In genomic region chr11:12693075-12693473, GRCh38 we compare ENCODE assay signal across 9 cellular contexts. TPM values are rescaled to one million over a fixed set of nuclear protein-coding genes. Genes with fewer than 3 reads are reported as not detected.
DNase-seq lines count a peak whose midpoint lies in the region; TF ChIP-seq lines count a peak whose summit lies in the region.
"Had no signal": no experiment of that assay in that cellular context is flagged by ENCODE, and none has a peak within 500 bp of the region (broad histone marks: within the 10 kb centered on the region; RNA-seq: fewer than 3 reads in every experiment).

No MANE protein-coding gene starts in this region.

- H3K27me3 Mint-ChIP-seq in neural progenitor cell (ENCODE audit: insufficient read depth, low read depth): peaks cover 2% of the 10 kb centered on the region
- peaks cover 93% of the 10 kb centered on the region for H3K27me3 Mint-ChIP-seq in activated naive CD8-positive, alpha-beta T cell treated with anti-CD3 and anti-CD28 coated beads for 36 hours

- no peaks in the 10 kb centered on the region for H3F3A ChIP-seq in neural progenitor cell (ENCODE audit: low read depth)

- no peaks in the 10 kb centered on the region for H3K27me3 ChIP-seq in ACC112 (ENCODE audit: insufficient read depth, low read length)
- no peaks in the 10 kb centered on the region for H3K27me3 ChIP-seq in neural progenitor cell

- H3K9ac ChIP-seq in neural progenitor cell: no peak overlapping the region

- H3K4me1 ChIP-seq in ACC112 (ENCODE audit: control insufficient read depth, insufficient read depth, low read length, unreplicated experiment): peaks cover 83% of the 10 kb centered on the region
- peaks cover 65% of the 10 kb centered on the region for H3K4me1 ChIP-seq in neural progenitor cell

- peaks cover 85% of the 10 kb centered on the region for H3K79me2 ChIP-seq in ACC112 (ENCODE audit: control insufficient read depth, insufficient read depth, low read length, unreplicated experiment)
- H3K79me2 ChIP-seq in neural progenitor cell (ENCODE audit: low read depth): peaks cover 100% of the 10 kb centered on the region

- H3K9me3 Mint-ChIP-seq in neural progenitor cell: no peaks in the 10 kb centered on the region
- H3K9me3 Mint-ChIP-seq in activated naive CD8-positive, alpha-beta T cell treated with anti-CD3 and anti-CD28 coated beads for 36 hours: no peaks in the 10 kb centered on the region
- H3K9me3 Mint-ChIP-seq: CD8-positive, alpha-beta T cell had no signal

- H3K27ac Mint-ChIP-seq in neural progenitor cell: peak overlapping the region; percentile 96
- no peak overlapping the region for H3K27ac Mint-ChIP-seq in activated naive CD8-positive, alpha-beta T cell treated with anti-CD3 and anti-CD28 coated beads for 36 hours
- H3K27ac Mint-ChIP-seq: CD8-positive, alpha-beta T cell had no signal

- peaks cover 89% of the 10 kb centered on the region for H3K4me1 Mint-ChIP-seq in neural progenitor cell
- H3K4me1 Mint-ChIP-seq in activated naive CD8-positive, alpha-beta T cell treated with anti-CD3 and anti-CD28 coated beads for 36 hours: peaks cover 12% of the 10 kb centered on the region

- no peaks in the 10 kb centered on the region for H3K9me3 ChIP-seq in neural progenitor cell (ENCODE audit: low read depth)

- DNase-seq in SK-MEL-5 (ENCODE audit: low read depth, low spot score) (peak; percentile 38), fibroblast of mammary gland (ENCODE audit: low read depth) (peak; percentile 79), neural progenitor cell (ENCODE audit: low spot score) (no peak), anterior cingulate cortex (lab: John Stamatoyannopoulos, UW) (no peak), pons (ENCODE audit: low spot score) (no peak)
- no peak for DNase-seq in activated CD8-positive, alpha-beta memory T cell treated with anti-CD3 and anti-CD28 coated beads, Interleukin-2, amount 50 U/mL, for 4 hours
- no peak for DNase-seq in activated naive CD8-positive, alpha-beta T cell treated with anti-CD3 and anti-CD28 coated beads for 36 hours
- DNase-seq: CD8-positive, alpha-beta T cell had no signal

- H3K36me3 ChIP-seq in ACC112 (ENCODE audit: insufficient read depth, low read length): no peaks in the 10 kb centered on the region
- no peaks in the 10 kb centered on the region for H3K36me3 ChIP-seq in neural progenitor cell

- TF ChIP-seq CTCF in fibroblast of mammary gland (conservative IDR thresholded peaks at IDR 0.05; ENCODE audit: control insufficient read depth, insufficient read depth, low read depth, low read length): no peak
- no peak for TF ChIP-seq CTCF in neural progenitor cell (IDR thresholded peaks at IDR 0.05)

- H3K27ac ChIP-seq in ACC112 (ENCODE audit: low read depth, low read length): peak overlapping the region; percentile 98
- no peak overlapping the region for H3K27ac ChIP-seq in neural progenitor cell

- H3K36me3 Mint-ChIP-seq in neural progenitor cell: peaks cover 12% of the 10 kb centered on the region
- no peaks in the 10 kb centered on the region for H3K36me3 Mint-ChIP-seq in activated naive CD8-positive, alpha-beta T cell treated with anti-CD3 and anti-CD28 coated beads for 36 hours
- H3K36me3 Mint-ChIP-seq: CD8-positive, alpha-beta T cell had no signal

- H4K20me1 ChIP-seq in neural progenitor cell (ENCODE audit: low read depth): peaks cover 100% of the 10 kb centered on the region

- peak overlapping the region; percentile 45 for H3K4me2 ChIP-seq in neural progenitor cell

- in situ Hi-C loops in SK-MEL-5 (cut with HindIII; ENCODE audit: low pct_unique_long_range_greater_than_20kb, low sequenced_read_pairs): no loop called here

- peak overlapping the region; percentile 64 for H3K4me3 Mint-ChIP-seq in neural progenitor cell
- H3K4me3 Mint-ChIP-seq in activated naive CD8-positive, alpha-beta T cell treated with anti-CD3 and anti-CD28 coated beads for 36 hours: no peak overlapping the region
- H3K4me3 Mint-ChIP-seq: CD8-positive, alpha-beta T cell had no signal

- H3K4me3 ChIP-seq in ACC112 (ENCODE audit: low read depth, low read length) (peak overlapping the region; percentile 53), fibroblast of mammary gland (ENCODE audit: control insufficient read depth, low read depth, low read length) (peak overlapping the region; percentile 28), neural progenitor cell (no peak overlapping the region)

- H2AFZ ChIP-seq in ACC112 (ENCODE audit: low read length, unreplicated experiment) (no peak overlapping the region), neural progenitor cell (replicated peaks) (no peak overlapping the region)

RNA-seq across cellular contexts. Expression of gene TEAD1, which starts 18.9 kb away (rescaled TPM):
- total RNA-seq in SK-MEL-5 (2014; rRNA removed; shearing (Covaris generic)): 55.0 and 68.3 TPM in 2 replicates
- 49.8 and 88.0 TPM in 2 replicates for polyA plus RNA-seq in SK-MEL-5 (2015; cell fraction: cytosol; rRNA removed)
- polyA plus RNA-seq in SK-MEL-5 (2015; cell fraction: nucleus; rRNA removed): 94.9 and 147 TPM in 2 replicates
- total RNA-seq in neural progenitor cell (ENCODE audit: low replicate concordance): 93.8 and 98.3 TPM in 2 replicates
- total RNA-seq in activated naive CD8-positive, alpha-beta T cell treated with anti-CD3 and anti-CD28 coated beads for 36 hours: under 1 TPM; 0.43 to 0.68 TPM
- total RNA-seq: CD8-positive, alpha-beta T cell had no signal

Comparison
In these comparisons a context has a peak if more than half of its experiments do, and no peak if none do; other contexts are left out.
1. DNase-seq: peak in SK-MEL-5 (single experiment) and fibroblast of mammary gland (single experiment); none in neural progenitor cell (single experiment), activated CD8-positive, alpha-beta memory T cell treated with anti-CD3 and anti-CD28 coated beads, Interleukin-2, amount 50 U/mL, for 4 hours (single experiment), anterior cingulate cortex (0 of 58), pons (single experiment) and activated naive CD8-positive, alpha-beta T cell treated with anti-CD3 and anti-CD28 coated beads for 36 hours (single experiment).
2. RNA of gene TEAD1, which starts 18.9 kb away (total RNA-seq): 93.8 to 98.3 TPM in neural progenitor cell and 55.0 to 68.3 TPM in SK-MEL-5; 0.43 to 0.68 TPM in activated naive CD8-positive, alpha-beta T cell treated with anti-CD3 and anti-CD28 coated beads for 36 hours; every median in the first group is over 10 times any median in the second.